ENCODE assay signal across 25 cellular contexts in genomic region chr1:44874155-44874554, GRCh38. TPM values are rescaled to one million over a fixed set of nuclear protein-coding genes. Genes with fewer than 3 reads are reported as not detected.
DNase-seq lines count a peak whose midpoint lies in the region; ATAC-seq, FAIRE-seq and TF ChIP-seq lines count a peak whose summit lies in the region.
"Had no signal": no experiment of that assay in that cellular context is flagged by ENCODE, and none has a peak within 500 bp of the region (broad histone marks: within the 10 kb centered on the region; RNA-seq: fewer than 3 reads in every experiment).

No MANE protein-coding gene starts in this region.

- H3K4me2 ChIP-seq in OCI-LY7 (ENCODE audit: low read length) (no peak overlapping the region), K562 (ENCODE audit: insufficient read depth, low read length) (no peak overlapping the region)
- H3K4me2 ChIP-seq: A549; BLaER1 treated with 17β-estradiol and CSF1 and Interleukin-3, amounts not matched to agents 10 nM and 100 nM; GM23338 had no signal

- TF ChIP-seq CTCF in OCI-LY7 (conservative IDR thresholded peaks at IDR 0.05; ENCODE audit: low read length) (no peak), K562 (IDR thresholded peaks at IDR 0.05 in 2 of 3, conservative IDR thresholded peaks at IDR 0.05 in 1 of 3; ENCODE audit: insufficient read depth in 2 of 3, low read depth in 1 of 3, low read length in 3 of 3) (no peak), lower leg skin (IDR thresholded peaks at IDR 0.05) (no peak)

- H3K9me2 ChIP-seq in OCI-LY7 (ENCODE audit: insufficient read depth, low read length): no peaks in the 10 kb centered on the region

- CTCF ChIA-PET in OCI-LY7 (lab: Charles Lee; ENCODE audit: unreplicated experiment) (no interaction called here), K562 (lab: Yijun Ruan, JAX; ENCODE audit: low intra/inter-chr PET ratio) (interaction anchor here (0.6 kb wide), 1 partner anchor 136 kb away, joined by 3 read pairs; no protein-coding TSS in a partner anchor)

- H2AFZ ChIP-seq in OCI-LY7 (ENCODE audit: low read length) (no peak overlapping the region), K562 (ENCODE audit: low read depth, low read length) (no peak overlapping the region)
- H2AFZ ChIP-seq: GM23338 had no signal

- H3K27me3 ChIP-seq in K562 (ENCODE audit: control insufficient read depth in 2 of 2, insufficient read depth in 2 of 2, low read length in 2 of 2): no peaks in the 10 kb centered on the region
- H3K27me3 ChIP-seq: BE2C; BLaER1 treated with 17β-estradiol and CSF1 and Interleukin-3, amounts not matched to agents 10 nM and 100 nM had no signal

- H4K20me1 ChIP-seq in OCI-LY7 (ENCODE audit: insufficient read depth, low read length) (no peaks in the 10 kb centered on the region), K562 (replicated peaks; ENCODE audit: control insufficient read depth, insufficient read depth, low read length) (no peaks in the 10 kb centered on the region)
- H4K20me1 ChIP-seq: BLaER1 treated with 17β-estradiol and CSF1 and Interleukin-3, amounts not matched to agents 10 nM and 100 nM had no signal

- TF ChIP-seq EP300 in K562 (IDR thresholded peaks at IDR 0.05; ENCODE audit: low read length): no peak

- H3K36me3 ChIP-seq in OCI-LY7 (ENCODE audit: insufficient read depth, low read length) (peaks cover 56% of the 10 kb centered on the region), K562 (ENCODE audit: control insufficient read depth, insufficient read depth, low read length) (peaks cover 72% of the 10 kb centered on the region)
- H3K36me3 ChIP-seq: BE2C had no signal

- intact Hi-C loops in OCI-LY7 (cut with micrococcal nuclease; ENCODE audit: unreplicated experiment) (no loop called here), K562 (cut with micrococcal nuclease) (no loop called here), lower leg skin (cut with DNase I; ENCODE audit: low total_unique reads) (loop anchor here (5.0 kb wide), 1 partner anchor 778 kb away; no protein-coding TSS in a partner anchor)

- no peak for TF ChIP-seq POLR2A in K562 (conservative IDR thresholded peaks at IDR 0.05)
- no peak for TF ChIP-seq POLR2A in lower leg skin (IDR thresholded peaks at IDR 0.05)

- H3K4me1 ChIP-seq in OCI-LY7 (ENCODE audit: insufficient read depth, low read length, poor library complexity, severe bottlenecking) (no peaks in the 10 kb centered on the region), K562 (replicated peaks in 1 of 2; ENCODE audit: control insufficient read depth in 2 of 2, insufficient read depth in 2 of 2, low read length in 2 of 2) (peaks cover 0 to 2% of the 10 kb centered on the region in 2 experiments; a peak in 2 of 5 replicates)
- H3K4me1 ChIP-seq: A549, BE2C had no signal

- H3K27ac ChIP-seq in OCI-LY7 (ENCODE audit: low read depth, low read length, poor library complexity, severe bottlenecking) (no peak overlapping the region), K562 (ENCODE audit: extremely low read depth, low read depth, low read length) (no peak overlapping the region)
- H3K27ac ChIP-seq: A549; BLaER1 treated with 17β-estradiol and CSF1 and Interleukin-3, amounts not matched to agents 10 nM and 100 nM had no signal

- ATAC-seq in SK-N-SH treated with all-trans-retinoic acid at 6 μM for 48 hours (no peak), K562 (no peak), HG03378 (IDR thresholded peaks at IDR 0.05; ENCODE audit: unreplicated experiment) (no peak)
- ATAC-seq: A549, GM12878, GM23338 had no signal

- H3K4me3 ChIP-seq in OCI-LY7 (ENCODE audit: low read depth, low read length, poor library complexity, severe bottlenecking) (no peak overlapping the region), K562 (no peak overlapping the region), lower leg skin (ENCODE audit: low read depth, poor library complexity, severe bottlenecking) (no peak overlapping the region)
- H3K4me3 ChIP-seq: A549; BLaER1 treated with 17β-estradiol and CSF1 and Interleukin-3, amounts not matched to agents 10 nM and 100 nM; GM12878; GM23338 had no signal

- H3K79me2 ChIP-seq in OCI-LY7 (ENCODE audit: insufficient read depth, low read depth, low read length): no peaks in the 10 kb centered on the region
- no peaks in the 10 kb centered on the region for H3K79me2 ChIP-seq in K562 (ENCODE audit: control insufficient read depth, insufficient read depth, low read length)

- no peaks in the 10 kb centered on the region for H3K9me1 ChIP-seq in K562 (ENCODE audit: control insufficient read depth, insufficient read depth, low read length)

- no peaks in the 10 kb centered on the region for H3K9me3 ChIP-seq in OCI-LY7 (ENCODE audit: low read length)
- H3K9me3 ChIP-seq in K562 (replicated peaks; ENCODE audit: control insufficient read depth, insufficient read depth, low read depth, low read length): no peaks in the 10 kb centered on the region
- H3K9me3 ChIP-seq: A549, BE2C had no signal

- no peak for TF ChIP-seq RAD21 in K562 (CRISPR knock-in tag; conservative IDR thresholded peaks at IDR 0.05 in 1 of 2, IDR thresholded peaks at IDR 0.05 in 1 of 2)

- BruUV-seq in OCI-LY7 (replicated peaks; lab: Mats Ljungman, UMichigan): TSS peak; percentile 65
- BruUV-seq in K562 (replicated peaks; lab: Mats Ljungman, UMichigan): TSS peak; percentile 22

- in situ Hi-C loops in K562 (cut with MboI): no loop called here

- 83% methylated on average over 2 of the region's 2 CpGs for WGBS in K562 (ENCODE audit: insufficient coverage, low coverage, missing lambda C conversion rate)
- WGBS in lower leg skin, 2 donors: 50 to 60% methylated on average over 2 of the region's 2 CpGs

- no peak for FAIRE-seq in K562 (lab: Jason Lieb, UNC)
- FAIRE-seq: A549, D721Med, GM12878, GM19239 had no signal

- no peak for DNase-seq in OCI-LY7 (ENCODE audit: low spot score)
- DNase-seq in K562 (ENCODE audit: extremely low read depth in 1 of 4, low spot score in 3 of 4): no peak
- DNase-seq in mucosa of gallbladder (ENCODE audit: low spot score): no peak
- no peak for DNase-seq in lower leg skin (ENCODE audit: low spot score in 2 of 2)
- no peak for DNase-seq in midbrain (lab: John Stamatoyannopoulos, UW)
- DNase-seq: 8988T; ACHN; AML-193; BE2C; CD4-positive, alpha-beta T cell; CD8-positive, alpha-beta memory T cell; DMS 273 treated with DMSO at 0.1 percent for 48 hours; DMS79; EL; GDM1; H9; HFFc6 had no signal

- H3K9ac ChIP-seq in K562 (ENCODE audit: insufficient read depth in 1 of 2, low read depth in 2 of 2, low read length in 2 of 2): no peak overlapping the region
- H3K9ac ChIP-seq: BLaER1 treated with 17β-estradiol and CSF1 and Interleukin-3, amounts not matched to agents 10 nM and 100 nM had no signal

- POLR2A ChIA-PET in OCI-LY7 (lab: Charles Lee) (no interaction called here), K562 (lab: Yijun Ruan, JAX) (no interaction called here)

TF ChIP-seq in SK-N-SH treated with all-trans-retinoic acid at 6 μM for 48 hours, 23 proteins besides CTCF, POLR2A, EP300 and RAD21 (continues in another document):
- peak; percentile 78 for TF ChIP-seq ISL1 (CRISPR knock-in tag; IDR thresholded peaks at IDR 0.05)

TF ChIP-seq in K562, 482 proteins besides CTCF, POLR2A, EP300 and RAD21:
- 0 out of 4 replicates have a peak, but pooled peaks of 1 of the 2 experiments have one; percentile 17 for TF ChIP-seq KDM1A (IDR thresholded peaks at IDR 0.05)
- no peak for TF ChIP-seq ZBTB34 (CRISPR knock-in tag; IDR thresholded peaks at IDR 0.05)

RNA-seq across cellular contexts. Expression of gene PTCH2, which starts 31.1 kb away (rescaled TPM):
- total RNA-seq in OCI-LY7 (2014; rRNA removed; shearing (Covaris generic)): 0.39 and 0.60 TPM in 2 replicates
- total RNA-seq in OCI-LY7 (2022): 0.68 and 1.0 TPM in 2 replicates
- total RNA-seq in K562 (2011; cell fraction: chromatin; rRNA removed; ENCODE audit: low replicate concordance): 1.5 and 3.4 TPM in 2 replicates
- 1.3 and 1.8 TPM in 2 replicates for total RNA-seq in K562 (2011; cell fraction: nucleolus; rRNA removed)
- 1.6 and 2.1 TPM in 2 replicates for total RNA-seq in K562 (2011; cell fraction: nucleoplasm; rRNA removed)
- total RNA-seq in K562 (2014; rRNA removed): 0.16 TPM in 1 of 2 replicates, not detected in the other
- 16.8 and 20.5 TPM in 2 replicates for total RNA-seq in K562 (2014; rRNA removed; fragmentation: Illumina TruSeq; extraction: Trizol)
- 21.5 and 27.3 TPM in 2 replicates for total RNA-seq in K562 (2015; rRNA removed; fragmentation: Illumina TruSeq; extraction: Trizol)
- 3.0 TPM in 2 replicates for total RNA-seq in K562 (2021)
- polyA plus RNA-seq in K562 (2011; rRNA removed): 0.25 and 0.51 TPM in 2 replicates
- polyA plus RNA-seq in K562 (2011; cell fraction: cytosol; rRNA removed): 0.37 and 0.43 TPM in 2 replicates
- 2.4 and 3.4 TPM in 2 replicates for polyA plus RNA-seq in K562 (2011; cell fraction: nucleus; rRNA removed)
- polyA plus RNA-seq in K562 (2012): 0.40 and 0.87 TPM in 2 replicates
- 0.33 and 0.35 TPM in 2 replicates for polyA plus RNA-seq in K562 (2014; fragmentation: Illumina TruSeq; extraction: Trizol)
- under 1 TPM; 0.15 to 0.25 TPM for polyA plus RNA-seq in K562 (2014; fragmentation: Nextera tagmentation; extraction: Ambion mirVana)
- polyA plus RNA-seq in K562 (2014; rRNA removed): 0.39 and 0.64 TPM in 2 replicates
- polyA minus RNA-seq in K562 (2011; rRNA and poly(A)+ RNA removed): 0.14 and 0.21 TPM in 2 replicates
- polyA minus RNA-seq in K562 (2011; cell fraction: cytosol; rRNA and poly(A)+ RNA removed): 1.6 and 6.8 TPM in 2 replicates
- 0.54 and 1.4 TPM in 2 replicates for polyA minus RNA-seq in K562 (2011; cell fraction: nucleus; rRNA and poly(A)+ RNA removed)
- 1.9 TPM for total RNA-seq in mucosa of gallbladder
- 1 to 10 TPM in 2 of 4 donors, under 1 TPM in 2; 0.54 to 2.7 (median 1.2) TPM for total RNA-seq in lower leg skin
- polyA plus RNA-seq: CD8-positive, alpha-beta memory T cell had no signal
